ENCODE assay signal across 1 cellular context in genomic region chr16:31050280-31051030, GRCh38.
TF ChIP-seq lines count a peak whose summit lies in the region.

No MANE protein-coding gene starts in this region.

TF ChIP-seq in HepG2, 621 proteins besides CTCF, POLR2A, EP300 and RAD21:
- TF ChIP-seq KDM5B (CRISPR knock-in tag; IDR thresholded peaks at IDR 0.05; ENCODE audit: borderline replicate concordance) = no peak
- no peak for TF ChIP-seq FOSL2 (CRISPR knock-in tag; IDR thresholded peaks at IDR 0.05)
- TF ChIP-seq RFX1 (IDR thresholded peaks at IDR 0.05) = peak; percentile 45; the same call in 1 of the 2 replicates
- TF ChIP-seq ZNF331 (CRISPR knock-in tag; IDR thresholded peaks at IDR 0.05) = no peak
